9 cellular contexts compared by ENCODE assay signal in the genomic region with DNA sequence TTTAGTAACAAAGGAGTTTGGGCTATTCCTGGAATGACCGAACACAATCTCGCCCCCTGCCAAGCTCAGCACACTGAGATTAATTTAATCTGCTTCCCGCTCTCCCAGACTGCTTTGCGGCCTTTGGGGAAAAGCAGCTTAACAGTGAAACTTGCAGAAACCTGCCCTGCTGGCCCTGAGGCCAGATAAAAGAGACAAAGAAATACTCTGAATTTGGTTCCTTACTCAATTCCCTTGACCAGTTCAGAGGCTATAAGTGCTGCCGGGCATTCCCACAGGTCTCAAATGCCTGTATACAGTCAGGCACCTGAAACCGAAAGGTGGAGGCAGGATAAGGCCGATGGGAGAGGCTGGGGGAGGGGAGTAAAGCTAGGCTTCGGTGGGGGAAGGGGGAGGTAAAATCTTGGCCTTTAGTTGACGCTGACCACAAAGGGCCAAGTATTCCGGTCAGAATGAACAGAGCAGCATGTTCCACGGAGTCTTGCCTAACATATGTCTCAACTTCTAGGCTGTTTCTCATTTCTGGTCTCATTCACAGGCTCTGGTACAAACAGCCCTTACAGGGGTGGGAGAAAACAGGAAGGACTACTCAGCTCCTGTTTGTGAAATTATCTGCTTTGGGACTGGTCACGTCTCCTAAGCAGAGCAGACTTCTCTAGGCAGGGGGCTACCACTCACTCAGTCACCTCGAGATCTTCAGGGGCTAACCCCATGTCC. TPM values are rescaled to one million over a fixed set of nuclear protein-coding genes. Genes with fewer than 3 reads are reported as not detected.
DNase-seq lines count a peak whose midpoint lies in the region; ATAC-seq and TF ChIP-seq lines count a peak whose summit lies in the region.
"Had no signal": no experiment of that assay in that cellular context is flagged by ENCODE, and none has a peak within 500 bp of the region (broad histone marks: within the 10 kb centered on the region; RNA-seq: fewer than 3 reads in every experiment).

No MANE protein-coding gene starts in this region.

- WGBS in liver, result 34% methylated on average over 13 of the region's 13 CpGs
- 35 to 44% methylated on average over 13 of the region's 13 CpGs for WGBS in thyroid gland, 2 donors

- no peak for TF ChIP-seq CTCF in liver (IDR thresholded peaks at IDR 0.05; ENCODE audit: low read depth, low read length, missing input control)
- no peak for TF ChIP-seq CTCF in thyroid gland (IDR thresholded peaks at IDR 0.05)
- TF ChIP-seq CTCF in PC-3 (conservative IDR thresholded peaks at IDR 0.05; ENCODE audit: low read depth, low read length), result no peak

- no peak overlapping the region for H3K4me2 ChIP-seq in PC-3 (ENCODE audit: low read length)

- no TSS peak for BruUV-seq in PC-3 (replicated peaks; lab: Mats Ljungman, UMichigan)

- H3K36me3 Mint-ChIP-seq in activated CD4-positive, alpha-beta T cell treated with anti-CD3 and anti-CD28 coated beads, Interleukin-2, amount 10 ng/mL, durations not matched to agents 24 days and 14 days (ENCODE audit: low read depth), result peaks cover 14% of the 10 kb centered on the region

- H3K27ac ChIP-seq in liver (ENCODE audit: low read depth in 1 of 2, low read length in 2 of 2) (peak overlapping the region; percentile 97 to 99), thyroid gland (peak overlapping the region; percentile 88 to 95 (median 94)), PC-3 (ENCODE audit: low read length) (no peak overlapping the region)

- CTCF ChIA-PET in PC-3 (lab: Charles Lee), result no interaction called here

- H3K4me3 ChIP-seq in liver (ENCODE audit: low read depth in 1 of 3, low read length in 3 of 3) (no peak overlapping the region), thyroid gland (replicated peaks in 1 of 3) (no peak overlapping the region), PC-3 (ENCODE audit: low read length) (no peak overlapping the region)

- H3F3A ChIP-seq in PC-3 (ENCODE audit: low read length, unreplicated experiment), result no peaks in the 10 kb centered on the region

- no peak for ATAC-seq in HG03097 (IDR thresholded peaks at IDR 0.05; ENCODE audit: low FRiP score, unreplicated experiment)
- no peak for ATAC-seq in HG03025 (IDR thresholded peaks at IDR 0.05; ENCODE audit: low FRiP score, unreplicated experiment)
- ATAC-seq in PC-3, result no peak

- peaks cover 46 to 84% (median 78%) of the 10 kb centered on the region in 4 donors for H3K4me1 ChIP-seq in liver (ENCODE audit: control insufficient read depth in 4 of 4, insufficient read depth in 4 of 4, low read length in 3 of 4)
- peaks cover 91 to 98% of the 10 kb centered on the region in 2 donors for H3K4me1 ChIP-seq in thyroid gland
- peaks cover 58% of the 10 kb centered on the region for H3K4me1 ChIP-seq in PC-3 (ENCODE audit: insufficient read depth, low read length)

- H3K9ac ChIP-seq in liver (ENCODE audit: low read depth in 1 of 2, low read length in 2 of 2) (peak overlapping the region; percentile 10 to 16), PC-3 (ENCODE audit: low read length) (no peak overlapping the region)

- H3K9me3 ChIP-seq in liver (ENCODE audit: control insufficient read depth in 4 of 4, low read length in 3 of 4), result no peaks in the 10 kb centered on the region
- H3K9me3 ChIP-seq in thyroid gland, result no peaks in the 10 kb centered on the region
- no peaks in the 10 kb centered on the region for H3K9me3 ChIP-seq in PC-3 (ENCODE audit: low read length)

- intact Hi-C loops in thyroid gland (cut with DNase I) (no loop called here), PC-3 (cut with micrococcal nuclease) (no loop called here)
- intact Hi-C loops in activated CD4-positive, alpha-beta T cell treated with anti-CD3 and anti-CD28 coated beads, Interleukin-2, amount 10 ng/mL, durations not matched to agents 24 days and 14 days (cut with micrococcal nuclease), result no loop called here

- no peaks in the 10 kb centered on the region for H3K27me3 Mint-ChIP-seq in activated CD4-positive, alpha-beta T cell treated with anti-CD3 and anti-CD28 coated beads, Interleukin-2, amount 10 ng/mL, durations not matched to agents 24 days and 14 days

- no peaks in the 10 kb centered on the region for H3K27me3 ChIP-seq in liver (ENCODE audit: control insufficient read depth in 4 of 4, insufficient read depth in 4 of 4, low read length in 3 of 4)
- H3K27me3 ChIP-seq in thyroid gland, result no peaks in the 10 kb centered on the region
- no peaks in the 10 kb centered on the region for H3K27me3 ChIP-seq in PC-3 (ENCODE audit: low read length)

- peaks cover 98% of the 10 kb centered on the region for H3K79me2 ChIP-seq in PC-3 (ENCODE audit: low read length)

- no peak overlapping the region for H3K4me3 Mint-ChIP-seq in activated CD4-positive, alpha-beta T cell treated with anti-CD3 and anti-CD28 coated beads, Interleukin-2, amount 10 ng/mL, durations not matched to agents 24 days and 14 days

- POLR2A ChIA-PET in PC-3 (lab: Charles Lee; ENCODE audit: unreplicated experiment), result interaction anchor here (0.6 kb wide), 1 partner anchor 15 kb away, joined by 3 read pairs; no protein-coding TSS in a partner anchor

- no peaks in the 10 kb centered on the region for H3K9me3 Mint-ChIP-seq in activated CD4-positive, alpha-beta T cell treated with anti-CD3 and anti-CD28 coated beads, Interleukin-2, amount 10 ng/mL, durations not matched to agents 24 days and 14 days

- peaks cover 24% of the 10 kb centered on the region for H3K4me1 Mint-ChIP-seq in activated CD4-positive, alpha-beta T cell treated with anti-CD3 and anti-CD28 coated beads, Interleukin-2, amount 10 ng/mL, durations not matched to agents 24 days and 14 days

- no peak for TF ChIP-seq RAD21 in liver (IDR thresholded peaks at IDR 0.05)

- DNase-seq in NCI-H1048 (lab: John Stamatoyannopoulos, UW) (peak; percentile 23), cerebellum (ENCODE audit: low spot score) (peak; percentile 62), thyroid gland (peak in 1 of 2 donors; percentile 35), PC-3 (no peak)
- no peak for DNase-seq in activated CD4-positive, alpha-beta T cell treated with anti-CD3 and anti-CD28 coated beads, Interleukin-2, amount 10 ng/mL, durations not matched to agents 24 days and 14 days

- no peak overlapping the region for H2AFZ ChIP-seq in PC-3 (ENCODE audit: low read length)

- H3K27ac Mint-ChIP-seq in activated CD4-positive, alpha-beta T cell treated with anti-CD3 and anti-CD28 coated beads, Interleukin-2, amount 10 ng/mL, durations not matched to agents 24 days and 14 days, result no peak overlapping the region

- H3K36me3 ChIP-seq in liver (ENCODE audit: control insufficient read depth in 4 of 4, insufficient read depth in 3 of 4, low read depth in 1 of 4, low read length in 3 of 4), result no peaks in the 10 kb centered on the region
- H3K36me3 ChIP-seq in thyroid gland, result no peaks in the 10 kb centered on the region
- peaks cover 54% of the 10 kb centered on the region for H3K36me3 ChIP-seq in PC-3 (ENCODE audit: low read depth, low read length)

- H4K20me1 ChIP-seq in PC-3 (ENCODE audit: low read length), result peaks cover 78% of the 10 kb centered on the region

- no peak for TF ChIP-seq POLR2A in thyroid gland (IDR thresholded peaks at IDR 0.05)

- H3K9me2 ChIP-seq in PC-3 (replicated peaks; ENCODE audit: low read length), result no peaks in the 10 kb centered on the region

TF ChIP-seq in liver, 16 proteins besides CTCF, POLR2A, EP300 and RAD21 (continues in another document):
- TF ChIP-seq YY1 (IDR thresholded peaks at IDR 0.05) (no peak), HNF4G (IDR thresholded peaks at IDR 0.05) (no peak), JUND (IDR thresholded peaks at IDR 0.05) (no peak), GABPA (IDR thresholded peaks at IDR 0.05 in 1 of 2, conservative IDR thresholded peaks at IDR 0.05 in 1 of 2) (peak in 1 of 2 donors; percentile 8), RXRA (IDR thresholded peaks at IDR 0.05) (peak in 1 of 2 donors; percentile 48), FOXA2 (IDR thresholded peaks at IDR 0.05) (no peak), EGR1 (IDR thresholded peaks at IDR 0.05; ENCODE audit: low read depth in 2 of 2) (no peak), SP1 (IDR thresholded peaks at IDR 0.05) (peak; percentile 51), FOXA1 (IDR thresholded peaks at IDR 0.05) (no peak), REST (IDR thresholded peaks at IDR 0.05) (no peak), TAF1 (conservative IDR thresholded peaks at IDR 0.05) (no peak), HNF4A (conservative IDR thresholded peaks at IDR 0.05) (peak in 1 of 2 donors; percentile 35), NR2F2 (IDR thresholded peaks at IDR 0.05) (no peak)
- TF ChIP-seq, protein P1, sequence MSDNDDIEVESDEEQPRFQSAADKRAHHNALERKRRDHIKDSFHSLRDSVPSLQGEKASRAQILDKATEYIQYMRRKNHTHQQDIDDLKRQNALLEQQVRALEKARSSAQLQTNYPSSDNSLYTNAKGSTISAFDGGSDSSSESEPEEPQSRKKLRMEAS (IDR thresholded peaks at IDR 0.05), result peak; percentile 20

RNA-seq across cellular contexts. Expression of gene A3GALT2, which starts 17.8 kb away (rescaled TPM):
- not detected for total RNA-seq in cerebellum
- total RNA-seq in liver, result not detected
- polyA plus RNA-seq in liver, result not detected
- total RNA-seq in thyroid gland, result under 1 TPM in 1 of 4 donors, not detected in 3; 0.89 TPM
- total RNA-seq in PC-3 (2014; rRNA removed), result 0.58 TPM in 1 of 2 replicates, not detected in the other
- not detected in 2 replicates for total RNA-seq in activated CD4-positive, alpha-beta T cell treated with anti-CD3 and anti-CD28 coated beads, Interleukin-2, amount 10 ng/mL, durations not matched to agents 24 days and 14 days
- total RNA-seq: pulmonary artery endothelial cell had no signal

Comparison
In these comparisons a context has a peak if more than half of its experiments do, and no peak if none do; other contexts are left out.
1. DNase-seq: peak in NCI-H1048 (single experiment) and cerebellum (single experiment); none in PC-3 (single experiment) and activated CD4-positive, alpha-beta T cell treated with anti-CD3 and anti-CD28 coated beads, Interleukin-2, amount 10 ng/mL, durations not matched to agents 24 days and 14 days (single experiment).